ENCODE assay signal across 8 cellular contexts in the genomic region with DNA sequence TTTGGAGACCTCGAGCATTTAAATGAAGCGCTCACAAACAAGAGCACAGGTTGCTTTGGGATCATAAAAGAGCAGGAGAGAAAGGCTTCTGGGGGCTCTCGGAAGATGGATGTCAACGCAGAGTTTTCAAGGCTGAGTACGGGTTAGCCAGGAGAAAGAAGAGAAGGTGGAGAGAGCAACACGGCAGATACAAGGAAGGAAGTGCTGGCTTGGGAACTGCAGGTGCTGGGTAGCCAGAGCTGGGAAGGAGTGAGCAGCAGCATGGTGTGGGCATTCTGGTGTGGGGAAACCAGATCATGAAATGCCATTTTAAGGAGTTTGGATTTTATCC. TPM values are rescaled to one million over a fixed set of nuclear protein-coding genes. Genes with fewer than 3 reads are reported as not detected.
DNase-seq lines count a peak whose midpoint lies in the region; ATAC-seq lines count a peak whose summit lies in the region.

No MANE protein-coding gene starts in this region.

- DNase-seq in activated CD4-positive, alpha-beta T cell treated with anti-CD3 and anti-CD28 coated beads, Interleukin-2, amount 10 ng/mL, durations not matched to agents 7 days and 5 days: no peak
- DNase-seq in activated CD4-positive, alpha-beta T cell treated with anti-CD3 and anti-CD28 coated beads for 1 hour: no peak
- DNase-seq in activated naive CD8-positive, alpha-beta T cell treated with anti-CD3 and anti-CD28 coated beads, Interleukin-2, amount 50 U/mL, for 24 hours: no peak
- no peak for DNase-seq in iPS-NIHi7 (ENCODE audit: extremely low spot score)
- no peak for DNase-seq in NCI-H510A treated with DMSO at 0.1 percent for 48 hours (lab: John Stamatoyannopoulos, UW)
- DNase-seq in stimulated activated CD4-positive, alpha-beta T cell treated with anti-CD3 and anti-CD28 coated beads, Interleukin-4, amount 100 ng/mL, for 24 hours: no peak

- H3K4me1 Mint-ChIP-seq in activated CD4-positive, alpha-beta T cell treated with anti-CD3 and anti-CD28 coated beads, Interleukin-2, amount 10 ng/mL, durations not matched to agents 7 days and 5 days: peaks cover 30% of the 10 kb centered on the region
- peaks cover 40% of the 10 kb centered on the region for H3K4me1 Mint-ChIP-seq in activated naive CD8-positive, alpha-beta T cell treated with anti-CD3 and anti-CD28 coated beads, Interleukin-2, amount 50 U/mL, for 24 hours

- H3K27me3 ChIP-seq in layer of hippocampus (ENCODE audit: control insufficient read depth, insufficient read depth, low read length) (no peaks in the 10 kb centered on the region), thymus (ENCODE audit: control insufficient read depth, insufficient read depth) (no peaks in the 10 kb centered on the region)

- H3K4me1 ChIP-seq in thymus (ENCODE audit: control insufficient read depth, insufficient read depth, low read length): peaks cover 7% of the 10 kb centered on the region

- H3K27me3 Mint-ChIP-seq in activated CD4-positive, alpha-beta T cell treated with anti-CD3 and anti-CD28 coated beads, Interleukin-2, amount 10 ng/mL, durations not matched to agents 7 days and 5 days: no peaks in the 10 kb centered on the region
- H3K27me3 Mint-ChIP-seq in activated naive CD8-positive, alpha-beta T cell treated with anti-CD3 and anti-CD28 coated beads, Interleukin-2, amount 50 U/mL, for 24 hours: no peaks in the 10 kb centered on the region

- CTCF ChIA-PET in activated CD4-positive, alpha-beta T cell treated with anti-CD3 and anti-CD28 coated beads, Interleukin-2, amount 10 ng/mL, durations not matched to agents 7 days and 5 days (lab: Charles Lee): no interaction called here

- H3K27ac ChIP-seq in layer of hippocampus (ENCODE audit: low read depth, low read length): peak overlapping the region; percentile 87
- peak overlapping the region; percentile 83 for H3K27ac ChIP-seq in thymus (ENCODE audit: low read depth)

- H3K4me3 Mint-ChIP-seq in activated CD4-positive, alpha-beta T cell treated with anti-CD3 and anti-CD28 coated beads, Interleukin-2, amount 10 ng/mL, durations not matched to agents 7 days and 5 days: peak overlapping the region; percentile 87
- peak overlapping the region; percentile 92 for H3K4me3 Mint-ChIP-seq in activated naive CD8-positive, alpha-beta T cell treated with anti-CD3 and anti-CD28 coated beads, Interleukin-2, amount 50 U/mL, for 24 hours

- H3K9me3 Mint-ChIP-seq in activated CD4-positive, alpha-beta T cell treated with anti-CD3 and anti-CD28 coated beads, Interleukin-2, amount 10 ng/mL, durations not matched to agents 7 days and 5 days: no peaks in the 10 kb centered on the region
- H3K9me3 Mint-ChIP-seq in activated naive CD8-positive, alpha-beta T cell treated with anti-CD3 and anti-CD28 coated beads, Interleukin-2, amount 50 U/mL, for 24 hours: no peaks in the 10 kb centered on the region

- no peaks in the 10 kb centered on the region for H3K36me3 ChIP-seq in thymus (ENCODE audit: control insufficient read depth, insufficient read depth)

- no peak for ATAC-seq in activated naive CD8-positive, alpha-beta T cell treated with anti-CD3 and anti-CD28 coated beads, Interleukin-2, amount 50 U/mL, for 24 hours

- peak overlapping the region; percentile 89 for H3K27ac Mint-ChIP-seq in activated CD4-positive, alpha-beta T cell treated with anti-CD3 and anti-CD28 coated beads, Interleukin-2, amount 10 ng/mL, durations not matched to agents 7 days and 5 days
- H3K27ac Mint-ChIP-seq in activated naive CD8-positive, alpha-beta T cell treated with anti-CD3 and anti-CD28 coated beads, Interleukin-2, amount 50 U/mL, for 24 hours: peak overlapping the region; percentile 87

- no peaks in the 10 kb centered on the region for H3K9me3 ChIP-seq in thymus (ENCODE audit: control insufficient read depth)

- H3K4me3 ChIP-seq in thymus (ENCODE audit: low read length): peak overlapping the region; percentile 79

- POLR2A ChIA-PET in activated CD4-positive, alpha-beta T cell treated with anti-CD3 and anti-CD28 coated beads, Interleukin-2, amount 10 ng/mL, durations not matched to agents 7 days and 5 days (lab: Charles Lee): interaction anchor here (0.6 kb wide), 1 partner anchor 195 kb away, joined by 3 read pairs; no protein-coding TSS in a partner anchor

- under 1% methylated on average over 6 of the region's 6 CpGs for WGBS in thymus

- peaks cover 9% of the 10 kb centered on the region for H3K36me3 Mint-ChIP-seq in activated CD4-positive, alpha-beta T cell treated with anti-CD3 and anti-CD28 coated beads, Interleukin-2, amount 10 ng/mL, durations not matched to agents 7 days and 5 days (ENCODE audit: low read depth)
- peaks cover 6% of the 10 kb centered on the region for H3K36me3 Mint-ChIP-seq in activated naive CD8-positive, alpha-beta T cell treated with anti-CD3 and anti-CD28 coated beads, Interleukin-2, amount 50 U/mL, for 24 hours (ENCODE audit: low read depth)

RNA-seq across cellular contexts. Expression of a gene that starts 0.6 kb away (rescaled TPM):
- total RNA-seq in activated CD4-positive, alpha-beta T cell treated with anti-CD3 and anti-CD28 coated beads, Interleukin-2, amount 10 ng/mL, durations not matched to agents 7 days and 5 days: 10 to 100 TPM; 43.3 to 44.5 TPM
- polyA plus RNA-seq in thymus: 12.0 TPM

RNA-seq across cellular contexts. Expression of a gene that starts 12.4 kb away (rescaled TPM):
- 10 to 100 TPM; 35.7 to 38.8 TPM for total RNA-seq in activated CD4-positive, alpha-beta T cell treated with anti-CD3 and anti-CD28 coated beads, Interleukin-2, amount 10 ng/mL, durations not matched to agents 7 days and 5 days
- 24.2 TPM for polyA plus RNA-seq in thymus

RNA-seq across cellular contexts. Expression of a gene that starts 53.8 kb away (rescaled TPM):
- total RNA-seq in activated CD4-positive, alpha-beta T cell treated with anti-CD3 and anti-CD28 coated beads, Interleukin-2, amount 10 ng/mL, durations not matched to agents 7 days and 5 days: 10 to 100 TPM; 54.0 to 58.0 TPM
- polyA plus RNA-seq in thymus: 76.6 TPM
